In the genomic region with DNA sequence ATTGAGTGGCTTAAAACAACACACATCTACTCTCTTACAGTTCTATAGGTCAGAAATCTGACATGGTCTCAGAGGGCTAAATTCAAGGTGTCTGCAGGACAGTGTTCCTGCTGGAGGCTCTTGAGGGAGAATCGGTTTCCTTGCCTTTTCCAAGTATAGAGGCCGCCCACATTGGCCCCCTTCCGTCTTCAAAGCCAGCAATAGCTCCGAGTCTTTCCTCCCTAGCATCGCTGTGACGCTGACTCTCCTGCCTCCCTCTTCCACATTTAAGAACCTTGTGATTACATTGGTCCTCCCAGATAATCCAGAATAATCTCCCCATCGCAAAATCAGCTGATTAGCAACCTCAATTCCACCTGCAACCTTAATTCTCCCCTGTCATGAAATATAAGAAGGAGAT, we compare ENCODE assay signal across 13 cellular contexts.
A peak's percentile ranks its signal among the peaks of the same experiment; 100 is the strongest.
DNase-seq lines count a peak whose midpoint lies in the region; ATAC-seq and TF ChIP-seq lines count a peak whose summit lies in the region.
"Had no signal": no experiment of that assay in that cellular context is flagged by ENCODE, and none has a peak within 500 bp of the region (broad histone marks: within the 10 kb centered on the region; RNA-seq: fewer than 3 reads in every experiment).

No MANE protein-coding gene starts in this region.

- no peak overlapping the region for H3K27ac ChIP-seq in MM.1S (ENCODE audit: low read length)
- peak overlapping the region; percentile 49 for H3K27ac ChIP-seq in cingulate gyrus (ENCODE audit: low read depth, low read length)
- H3K27ac ChIP-seq: SJCRH30, uterus had no signal

- H3K36me3 Mint-ChIP-seq in activated CD4-positive, alpha-beta memory T cell treated with anti-CD3 and anti-CD28 coated beads, Interleukin-2, amount 10 ng/mL, durations not matched to agents 7 days and 5 days (ENCODE audit: low read depth): no peaks in the 10 kb centered on the region
- H3K36me3 Mint-ChIP-seq in activated CD4-positive, alpha-beta memory T cell treated with anti-CD3 and anti-CD28 coated beads for 36 hours: no peaks in the 10 kb centered on the region
- H3K36me3 Mint-ChIP-seq in osteocyte (ENCODE audit: unreplicated experiment): no peaks in the 10 kb centered on the region

- peak overlapping the region; percentile 62 for H2AFZ ChIP-seq in MM.1S (ENCODE audit: low read length)

- no peak for DNase-seq in activated CD4-positive, alpha-beta memory T cell treated with anti-CD3 and anti-CD28 coated beads, Interleukin-2, amount 10 ng/mL, durations not matched to agents 7 days and 5 days
- no peak for DNase-seq in activated CD4-positive, alpha-beta memory T cell treated with anti-CD3 and anti-CD28 coated beads for 36 hours
- DNase-seq in MM.1S (no peak), osteocyte (ENCODE audit: extremely low spot score, unreplicated experiment) (no peak), NCI-H2171 (lab: John Stamatoyannopoulos, UW) (no peak)
- DNase-seq: DMS79, erythroblast, NCI-H1694 treated with DMSO at 0.1 percent for 48 hours, SJCRH30 had no signal

- peaks cover 51% of the 10 kb centered on the region for H3K27me3 Mint-ChIP-seq in activated CD4-positive, alpha-beta memory T cell treated with anti-CD3 and anti-CD28 coated beads, Interleukin-2, amount 10 ng/mL, durations not matched to agents 7 days and 5 days
- peaks cover 11% of the 10 kb centered on the region for H3K27me3 Mint-ChIP-seq in activated CD4-positive, alpha-beta memory T cell treated with anti-CD3 and anti-CD28 coated beads for 36 hours
- peaks cover 11% of the 10 kb centered on the region for H3K27me3 Mint-ChIP-seq in osteocyte (ENCODE audit: unreplicated experiment)

- no peaks in the 10 kb centered on the region for H3K9me3 Mint-ChIP-seq in activated CD4-positive, alpha-beta memory T cell treated with anti-CD3 and anti-CD28 coated beads, Interleukin-2, amount 10 ng/mL, durations not matched to agents 7 days and 5 days
- H3K9me3 Mint-ChIP-seq in activated CD4-positive, alpha-beta memory T cell treated with anti-CD3 and anti-CD28 coated beads for 36 hours: no peaks in the 10 kb centered on the region
- no peaks in the 10 kb centered on the region for H3K9me3 Mint-ChIP-seq in osteocyte (ENCODE audit: unreplicated experiment)

- intact Hi-C loops in activated CD4-positive, alpha-beta memory T cell treated with anti-CD3 and anti-CD28 coated beads for 36 hours (cut with micrococcal nuclease): loop anchor here (5.0 kb wide), 1 partner anchor 82 kb away; a partner anchor contains a TSS

- POLR2A ChIA-PET in activated CD4-positive, alpha-beta memory T cell treated with anti-CD3 and anti-CD28 coated beads, Interleukin-2, amount 10 ng/mL, durations not matched to agents 7 days and 5 days (lab: Charles Lee): interaction anchor here (0.9 to 1.7 kb wide), 2 partner anchors 21 to 365 kb away, joined by 3 to 7 read pairs; no protein-coding TSS in a partner anchor
- POLR2A ChIA-PET in activated CD4-positive, alpha-beta memory T cell treated with anti-CD3 and anti-CD28 coated beads for 36 hours (lab: Charles Lee): no interaction called here

- peak overlapping the region; percentile 19 for H3K4me3 Mint-ChIP-seq in activated CD4-positive, alpha-beta memory T cell treated with anti-CD3 and anti-CD28 coated beads, Interleukin-2, amount 10 ng/mL, durations not matched to agents 7 days and 5 days
- no peak overlapping the region for H3K4me3 Mint-ChIP-seq in activated CD4-positive, alpha-beta memory T cell treated with anti-CD3 and anti-CD28 coated beads for 36 hours
- peak overlapping the region; percentile 52 for H3K4me3 Mint-ChIP-seq in osteocyte (ENCODE audit: unreplicated experiment)

- no peaks in the 10 kb centered on the region for H3K79me2 ChIP-seq in MM.1S (ENCODE audit: low read length)

- no peaks in the 10 kb centered on the region for H4K20me1 ChIP-seq in MM.1S (ENCODE audit: insufficient read depth, low read length)

- TF ChIP-seq CTCF in MM.1S (IDR thresholded peaks at IDR 0.05; ENCODE audit: low read length) (no peak), osteocyte (IDR thresholded peaks at IDR 0.05) (no peak)

- H3K9ac ChIP-seq in MM.1S (ENCODE audit: low read length): no peak overlapping the region

- no peaks in the 10 kb centered on the region for H3K9me3 ChIP-seq in MM.1S (replicated peaks; ENCODE audit: insufficient read depth, low read length)
- H3K9me3 ChIP-seq: SJCRH30, uterus had no signal

- peaks cover 14% of the 10 kb centered on the region; the same call in 1 of the 2 replicates for H3F3A ChIP-seq in MM.1S (ENCODE audit: insufficient read depth, low read length)

- peaks cover 14% of the 10 kb centered on the region for H3K4me1 ChIP-seq in MM.1S (ENCODE audit: low read length)
- H3K4me1 ChIP-seq: SJCRH30, uterus had no signal

- H3K4me1 Mint-ChIP-seq in activated CD4-positive, alpha-beta memory T cell treated with anti-CD3 and anti-CD28 coated beads, Interleukin-2, amount 10 ng/mL, durations not matched to agents 7 days and 5 days: peaks cover 36% of the 10 kb centered on the region
- peaks cover 34% of the 10 kb centered on the region for H3K4me1 Mint-ChIP-seq in activated CD4-positive, alpha-beta memory T cell treated with anti-CD3 and anti-CD28 coated beads for 36 hours (ENCODE audit: low read depth)
- peaks cover 15% of the 10 kb centered on the region for H3K4me1 Mint-ChIP-seq in osteocyte (ENCODE audit: unreplicated experiment)

- no peaks in the 10 kb centered on the region for H3K36me3 ChIP-seq in MM.1S (replicated peaks; ENCODE audit: insufficient read depth, low read length)
- H3K36me3 ChIP-seq: SJCRH30, uterus had no signal

- peak overlapping the region; percentile 94 for H3K4me2 ChIP-seq in MM.1S (ENCODE audit: low read depth, low read length)

- CTCF ChIA-PET in activated CD4-positive, alpha-beta memory T cell treated with anti-CD3 and anti-CD28 coated beads, Interleukin-2, amount 10 ng/mL, durations not matched to agents 7 days and 5 days (lab: Charles Lee): interaction anchor here (0.6 kb wide), 1 partner anchor 76 kb away, joined by 3 read pairs; no protein-coding TSS in a partner anchor
- CTCF ChIA-PET in activated CD4-positive, alpha-beta memory T cell treated with anti-CD3 and anti-CD28 coated beads for 36 hours (lab: Charles Lee): interaction anchor here (1.1 kb wide), 1 partner anchor 120 kb away, joined by 3 read pairs; no protein-coding TSS in a partner anchor

- H3K27ac Mint-ChIP-seq in activated CD4-positive, alpha-beta memory T cell treated with anti-CD3 and anti-CD28 coated beads, Interleukin-2, amount 10 ng/mL, durations not matched to agents 7 days and 5 days: no peak overlapping the region
- H3K27ac Mint-ChIP-seq in activated CD4-positive, alpha-beta memory T cell treated with anti-CD3 and anti-CD28 coated beads for 36 hours: no peak overlapping the region
- no peak overlapping the region for H3K27ac Mint-ChIP-seq in osteocyte (ENCODE audit: unreplicated experiment)

- no peak overlapping the region for H3K4me3 ChIP-seq in MM.1S (ENCODE audit: low read length)
- H3K4me3 ChIP-seq: SJCRH30 had no signal

- ATAC-seq in HG03135 (IDR thresholded peaks at IDR 0.05; ENCODE audit: unreplicated experiment) (no peak), GM21737 (IDR thresholded peaks at IDR 0.05; ENCODE audit: unreplicated experiment) (no peak)

- no peaks in the 10 kb centered on the region for H3K27me3 ChIP-seq in MM.1S (replicated peaks; ENCODE audit: insufficient read depth, low read length)
- H3K27me3 ChIP-seq: uterus had no signal

- H3K9me2 ChIP-seq in MM.1S (replicated peaks; ENCODE audit: insufficient read depth, low read length): no peaks in the 10 kb centered on the region
